9 cellular contexts compared by ENCODE assay signal in genomic region chr22:37681001-37681424, GRCh38. TPM values are rescaled to one million over a fixed set of nuclear protein-coding genes. Genes with fewer than 3 reads are reported as not detected.
DNase-seq lines count a peak whose midpoint lies in the region; ATAC-seq, FAIRE-seq and TF ChIP-seq lines count a peak whose summit lies in the region.
"Had no signal": no experiment of that assay in that cellular context is flagged by ENCODE, and none has a peak within 500 bp of the region (broad histone marks: within the 10 kb centered on the region; RNA-seq: fewer than 3 reads in every experiment).

No MANE protein-coding gene starts in this region.

- CTCF ChIA-PET in A549 (lab: Yijun Ruan, JAX) = interaction anchor here (0.5 to 15.2 kb wide), 29 partner anchors 10 to 145 kb away, joined by 3 to 152 read pairs (median 4); partner anchors contain the start of genes PDXP and TRIOBP

- DNase-seq in A549 (ENCODE audit: low read depth in 1 of 2, low spot score in 1 of 2) (no peak), M059J (ENCODE audit: low read depth) (peak; percentile 61), epithelial cell of esophagus (ENCODE audit: low read depth) (peak; percentile 16), epidermal melanocyte (ENCODE audit: insufficient read length, low spot score) (no peak), urothelium cell line (ENCODE audit: low spot score) (no peak)

- POLR2A ChIA-PET in A549 (lab: Yijun Ruan, JAX) = interaction anchor here (1.5 to 1.8 kb wide), 2 partner anchors 22 to 38 kb away, joined by 4 to 9 read pairs; partner anchors contain the start of gene PDXP

- peak overlapping the region; percentile 42 to 77 for H3K27ac ChIP-seq in A549
- H3K27ac ChIP-seq: ascending aorta, WERI-Rb-1 had no signal

- H3K4me3 ChIP-seq in A549 (no peak overlapping the region), epithelial cell of esophagus (ENCODE audit: low read length) (no peak overlapping the region)
- H3K4me3 ChIP-seq: ascending aorta, heart right ventricle had no signal

- peak overlapping the region; percentile 33 for H3K4me2 ChIP-seq in A549

- no peaks in the 10 kb centered on the region for H3K9me3 ChIP-seq in A549
- H3K9me3 ChIP-seq: ascending aorta, heart right ventricle had no signal

- WGBS in A549 (ENCODE audit: missing lambda C conversion rate) = no CpG with 5 or more reads among the region's 2 CpGs

- TF ChIP-seq CTCF in A549 (IDR thresholded peaks at IDR 0.05) (no peak), epithelial cell of esophagus (IDR thresholded peaks at IDR 0.05; ENCODE audit: insufficient read depth, low read depth, low read length, missing control alignments) (no peak)

- TF ChIP-seq EP300 in A549 (IDR thresholded peaks at IDR 0.05) = no peak

- TF ChIP-seq POLR2A in A549 (IDR thresholded peaks at IDR 0.05; ENCODE audit: low read length) = no peak

- no peak for TF ChIP-seq RAD21 in A549 (conservative IDR thresholded peaks at IDR 0.05 in 1 of 2, IDR thresholded peaks at IDR 0.05 in 1 of 2)

- ATAC-seq in A549 (no peak; a peak in 2 of 6 replicates), GM21367 (IDR thresholded peaks at IDR 0.05; ENCODE audit: unreplicated experiment) (no peak)

- H3K4me1 ChIP-seq in A549 = peaks cover 29% of the 10 kb centered on the region

- FAIRE-seq in A549 (lab: Jason Lieb, UNC) (no peak), urothelium cell line (lab: Jason Lieb, UNC) (no peak)

TF ChIP-seq in A549, 52 proteins besides CTCF, POLR2A, EP300 and RAD21:
- no peak for TF ChIP-seq HES2 (IDR thresholded peaks at IDR 0.05)
- TF ChIP-seq ESRRA (IDR thresholded peaks at IDR 0.05; ENCODE audit: borderline replicate concordance, low read length) = no peak
- TF ChIP-seq ATOH8 (CRISPR knock-in tag; IDR thresholded peaks at IDR 0.05; ENCODE audit: low read depth) = no peak
- TF ChIP-seq NR3C1 (IDR thresholded peaks at IDR 0.05) = no peak
- no peak for TF ChIP-seq MAFK (IDR thresholded peaks at IDR 0.05; ENCODE audit: partially characterized antibody)
- no peak for TF ChIP-seq SMC3 (IDR thresholded peaks at IDR 0.05)
- no peak for TF ChIP-seq HDAC2 (IDR thresholded peaks at IDR 0.05)
- TF ChIP-seq FOSB (CRISPR knock-in tag; IDR thresholded peaks at IDR 0.05) = no peak
- TF ChIP-seq, protein P1, sequence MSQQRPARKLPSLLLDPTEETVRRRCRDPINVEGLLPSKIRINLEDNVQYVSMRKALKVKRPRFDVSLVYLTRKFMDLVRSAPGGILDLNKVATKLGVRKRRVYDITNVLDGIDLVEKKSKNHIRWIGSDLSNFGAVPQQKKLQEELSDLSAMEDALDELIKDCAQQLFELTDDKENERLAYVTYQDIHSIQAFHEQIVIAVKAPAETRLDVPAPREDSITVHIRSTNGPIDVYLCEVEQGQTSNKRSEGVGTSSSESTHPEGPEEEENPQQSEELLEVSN (IDR thresholded peaks at IDR 0.05; ENCODE audit: borderline replicate concordance, low read depth) = no peak
- TF ChIP-seq, protein P2, sequence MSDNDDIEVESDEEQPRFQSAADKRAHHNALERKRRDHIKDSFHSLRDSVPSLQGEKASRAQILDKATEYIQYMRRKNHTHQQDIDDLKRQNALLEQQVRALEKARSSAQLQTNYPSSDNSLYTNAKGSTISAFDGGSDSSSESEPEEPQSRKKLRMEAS (IDR thresholded peaks at IDR 0.05) = no peak
- no peak for TF ChIP-seq MYC (IDR thresholded peaks at IDR 0.05; ENCODE audit: borderline replicate concordance, low read length)
- TF ChIP-seq FOXS1 (CRISPR knock-in tag; IDR thresholded peaks at IDR 0.05) = no peak
- TF ChIP-seq TP53 (CRISPR knock-in tag; IDR thresholded peaks at IDR 0.05) = no peak

RNA-seq across cellular contexts. Expression of gene NOL12, which starts 5.1 kb away (rescaled TPM):
- polyA plus RNA-seq in A549 (2011; rRNA removed) (13.6 and 23.0 TPM in 2 replicates), A549 (2017; fragmentation: RNase III; extraction: RNeasy Plus Mini Kit Qiagen cat#74134 plus additional on column Dnase treatment) (34.5 to 39.3 TPM (median 37.3 TPM) in 3 replicates)
- 44.5 and 48.9 TPM in 2 replicates for polyA plus RNA-seq in A549 (2012; cell fraction: cytosol; rRNA removed)
- 37.3 and 38.8 TPM in 2 replicates for polyA plus RNA-seq in A549 (2012; cell fraction: nucleus; rRNA removed)
- polyA minus RNA-seq in A549 (2011; rRNA and poly(A)+ RNA removed) = 8.0 and 10.8 TPM in 2 replicates
- 20.6 and 25.9 TPM in 2 replicates for total RNA-seq in M059J (2014; rRNA removed; shearing (Covaris generic))

RNA-seq across cellular contexts. Expression of gene LGALS1, which starts 5.6 kb away (rescaled TPM):
- 584 and 723 TPM in 2 replicates for polyA plus RNA-seq in A549 (2011; rRNA removed)
- 3,234 and 3,497 TPM in 2 replicates for polyA plus RNA-seq in A549 (2012; cell fraction: cytosol; rRNA removed)
- polyA plus RNA-seq in A549 (2012; cell fraction: nucleus; rRNA removed) = 2,197 and 2,541 TPM in 2 replicates
- polyA plus RNA-seq in A549 (2017; fragmentation: RNase III; extraction: RNeasy Plus Mini Kit Qiagen cat#74134 plus additional on column Dnase treatment) = 1,477 to 1,633 TPM (median 1,616 TPM) in 3 replicates
- polyA minus RNA-seq in A549 (2011; rRNA and poly(A)+ RNA removed) = 417 and 457 TPM in 2 replicates
- total RNA-seq in M059J (2014; rRNA removed; shearing (Covaris generic)) = 2,501 and 2,563 TPM in 2 replicates

RNA-seq across cellular contexts. Expression of gene TRIOBP, which starts 15.8 kb away (rescaled TPM):
- polyA plus RNA-seq in A549 (2011; rRNA removed) (15.7 and 32.6 TPM in 2 replicates), A549 (2017; fragmentation: RNase III; extraction: RNeasy Plus Mini Kit Qiagen cat#74134 plus additional on column Dnase treatment) (25.5 to 29.5 TPM (median 26.0 TPM) in 3 replicates)
- 28.2 and 37.4 TPM in 2 replicates for polyA plus RNA-seq in A549 (2012; cell fraction: cytosol; rRNA removed)
- 37.0 and 39.3 TPM in 2 replicates for polyA plus RNA-seq in A549 (2012; cell fraction: nucleus; rRNA removed)
- polyA minus RNA-seq in A549 (2011; rRNA and poly(A)+ RNA removed) = 44.4 and 50.0 TPM in 2 replicates
- total RNA-seq in M059J (2014; rRNA removed; shearing (Covaris generic)) = 42.5 and 68.1 TPM in 2 replicates

RNA-seq across cellular contexts. Expression of gene PDXP, which starts 22.5 kb away (rescaled TPM):
- 13.1 and 17.9 TPM in 2 replicates for polyA plus RNA-seq in A549 (2011; rRNA removed)
- 20.5 and 28.6 TPM in 2 replicates for polyA plus RNA-seq in A549 (2012; cell fraction: cytosol; rRNA removed)
- 15.8 and 19.3 TPM in 2 replicates for polyA plus RNA-seq in A549 (2012; cell fraction: nucleus; rRNA removed)
- polyA plus RNA-seq in A549 (2017; fragmentation: RNase III; extraction: RNeasy Plus Mini Kit Qiagen cat#74134 plus additional on column Dnase treatment) = 10.5 to 11.5 TPM (median 10.8 TPM) in 3 replicates
- 9.3 and 12.4 TPM in 2 replicates for polyA minus RNA-seq in A549 (2011; rRNA and poly(A)+ RNA removed)
- 29.8 and 32.6 TPM in 2 replicates for total RNA-seq in M059J (2014; rRNA removed; shearing (Covaris generic))

RNA-seq across cellular contexts. Expression of gene SH3BP1, which starts 41.5 kb away (rescaled TPM):
- 1.6 and 1.8 TPM in 2 replicates for polyA plus RNA-seq in A549 (2011; rRNA removed)
- polyA plus RNA-seq in A549 (2012; cell fraction: cytosol; rRNA removed) = 3.3 and 3.4 TPM in 2 replicates
- polyA plus RNA-seq in A549 (2012; cell fraction: nucleus; rRNA removed) = 8.7 and 9.6 TPM in 2 replicates
- 1.6 to 2.8 TPM (median 2.7 TPM) in 3 replicates for polyA plus RNA-seq in A549 (2017; fragmentation: RNase III; extraction: RNeasy Plus Mini Kit Qiagen cat#74134 plus additional on column Dnase treatment)
- 1.6 and 2.2 TPM in 2 replicates for polyA minus RNA-seq in A549 (2011; rRNA and poly(A)+ RNA removed)
- 0.86 and 1.5 TPM in 2 replicates for total RNA-seq in M059J (2014; rRNA removed; shearing (Covaris generic))

Comparison
In these comparisons a context has a peak if more than half of its experiments do, and no peak if none do; other contexts are left out.
1. DNase-seq: peak in M059J (single experiment) and epithelial cell of esophagus (single experiment); none in A549 (0 of 2), epidermal melanocyte (single experiment) and urothelium cell line (single experiment).